ENCODE assay signal across 9 cellular contexts in genomic region chr6:26240157-26240980, GRCh38.
DNase-seq lines count a peak whose midpoint lies in the region; ATAC-seq, FAIRE-seq and TF ChIP-seq lines count a peak whose summit lies in the region.
"Had no signal": no experiment of that assay in that cellular context is flagged by ENCODE, and none has a peak within 500 bp of the region (broad histone marks: within the 10 kb centered on the region; RNA-seq: fewer than 3 reads in every experiment).

No MANE protein-coding gene starts in this region.

- 7 to 9% methylated on average over 48 of the region's 48 CpGs for WGBS in pancreas, 2 donors
- 1 to 2% methylated on average over 48 of the region's 48 CpGs for WGBS in aorta, 2 donors

- no peaks in the 10 kb centered on the region for H3K36me3 ChIP-seq in pancreas
- H3K36me3 ChIP-seq in aorta (ENCODE audit: control insufficient read depth in 1 of 2, insufficient read depth in 2 of 2, low read length in 1 of 2), result no peaks in the 10 kb centered on the region

- H3K9me3 ChIP-seq in pancreas (no peaks in the 10 kb centered on the region), aorta (ENCODE audit: control insufficient read depth, low read length) (no peaks in the 10 kb centered on the region)

- intact Hi-C loops in pancreas (cut with DNase I), result no loop called here
- intact Hi-C loops in aorta (cut with DNase I), result no loop called here

- H3K4me1 ChIP-seq in pancreas (no peaks in the 10 kb centered on the region), aorta (ENCODE audit: control insufficient read depth in 1 of 2, insufficient read depth in 2 of 2, low read length in 2 of 2) (no peaks in the 10 kb centered on the region)

- FAIRE-seq in pancreas (lab: Jason Lieb, UNC), result no peak

- H3K27ac ChIP-seq in pancreas, result peak overlapping the region in 2 of 4 donors; percentile 41 to 45
- peak overlapping the region; percentile 10 to 99 for H3K27ac ChIP-seq in aorta (ENCODE audit: low read depth in 1 of 2, low read length in 2 of 2)

- H3K27me3 ChIP-seq in pancreas, result peaks cover 5 to 62% (median 25%) of the 10 kb centered on the region in 4 donors
- no peaks in the 10 kb centered on the region for H3K27me3 ChIP-seq in aorta (ENCODE audit: control insufficient read depth in 1 of 2, insufficient read depth in 2 of 2, low read length in 1 of 2)

- no peak for DNase-seq in AG09309 (ENCODE audit: low read depth)
- peak; percentile 77 for DNase-seq in activated T-cell treated with anti-CD3 and anti-CD28 coated beads, Interleukin-2, amount 50 U/mL, for 1 hour
- peak; percentile 83 for DNase-seq in fibroblast of peridontal ligament (ENCODE audit: extremely low read depth)
- peak in 1 of 6 donors; percentile 32 for DNase-seq in pancreas
- DNase-seq in aorta, result peak; percentile 78 to 83
- no peak for DNase-seq in hepatic stellate cell (ENCODE audit: low spot score)

- H3K4me3 ChIP-seq in AG09309 (ENCODE audit: control insufficient read depth, low read depth, low read length) (peak overlapping the region; percentile 58), pancreas (peak overlapping the region in 2 of 4 donors; percentile 2 to 31), aorta (ENCODE audit: low read length in 2 of 2) (peak overlapping the region; percentile 46 to 85)

- TF ChIP-seq CTCF in AG09309 (IDR thresholded peaks at IDR 0.05; ENCODE audit: control insufficient read depth, insufficient read depth, low read depth, low read length, missing control alignments) (no peak), pancreas (IDR thresholded peaks at IDR 0.05) (no peak)

- ATAC-seq in GM19328 (IDR thresholded peaks at IDR 0.05; ENCODE audit: unreplicated experiment) (peak; percentile 60), HG03565 (IDR thresholded peaks at IDR 0.05; ENCODE audit: unreplicated experiment) (peak; percentile 49), pancreas (peak in 3 of 4 donors; percentile 46 to 84 (median 83)), aorta (ENCODE audit: low FRiP score) (peak; percentile 90)
- ATAC-seq: HCT116 had no signal

Comparison
In these comparisons a context has a peak if more than half of its experiments do, and no peak if none do; other contexts are left out.
1. DNase-seq: peak in activated T-cell treated with anti-CD3 and anti-CD28 coated beads, Interleukin-2, amount 50 U/mL, for 1 hour (single experiment), fibroblast of peridontal ligament (single experiment) and aorta (2 of 2); none in AG09309 (single experiment) and hepatic stellate cell (single experiment).
2. Peak in every context shown above with its lines, with median percentiles within 50 percentile points of each other: ATAC-seq.